ENCODE assay signal across 15 cellular contexts in the genomic region with DNA sequence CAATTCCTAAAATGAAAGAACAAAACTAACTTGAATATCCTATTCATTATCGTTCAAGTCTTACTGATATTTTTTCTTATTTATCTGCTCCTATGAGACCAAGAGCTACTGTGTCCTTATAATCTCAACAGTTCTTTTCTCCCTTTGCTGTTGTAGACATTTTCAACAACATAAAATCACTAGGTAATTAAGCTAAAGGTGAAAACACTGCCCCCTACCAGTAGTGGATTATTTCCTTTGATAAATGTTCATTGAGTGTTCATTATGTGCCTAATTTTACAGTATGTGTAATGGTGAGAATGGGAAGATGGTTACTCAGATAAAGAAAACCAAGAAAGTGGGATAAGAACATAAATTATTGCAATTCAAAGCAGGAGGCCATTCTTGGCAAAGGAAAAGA. TPM values are rescaled to one million over a fixed set of nuclear protein-coding genes. Genes with fewer than 3 reads are reported as not detected.
A peak's percentile ranks its signal among the peaks of the same experiment; 100 is the strongest.
DNase-seq lines count a peak whose midpoint lies in the region; FAIRE-seq and TF ChIP-seq lines count a peak whose summit lies in the region.
"Had no signal": no experiment of that assay in that cellular context is flagged by ENCODE, and none has a peak within 500 bp of the region (broad histone marks: within the 10 kb centered on the region; RNA-seq: fewer than 3 reads in every experiment).

No MANE protein-coding gene starts in this region.

- POLR2A ChIA-PET in AG04449 (lab: Yijun Ruan, JAX) (no interaction called here), HEK293T (lab: Yijun Ruan, JAX) (no interaction called here)

- no peak for DNase-seq in AG04449 (ENCODE audit: low read depth, low spot score)
- no peak for DNase-seq in H9
- no peak for DNase-seq in keratinocyte (ENCODE audit: low read depth, low spot score)
- no peak for DNase-seq in sigmoid colon
- no peak for DNase-seq in nephron progenitor cell
- DNase-seq in cortex of kidney (lab: John Stamatoyannopoulos, UW): no peak
- no peak for DNase-seq in HEK293T (ENCODE audit: extremely low spot score)
- DNase-seq: activated CD4-positive, alpha-beta T cell treated with anti-CD3 and anti-CD28 coated beads for 48 hours; dorsolateral prefrontal cortex; naive B cell; stimulated activated CD4-positive, alpha-beta T cell treated with anti-CD3 and anti-CD28 coated beads, Interleukin-15, amount 100 ng/mL, for 24 hours had no signal

- H3K4me2 ChIP-seq in H9 (ENCODE audit: insufficient read depth, insufficient read length, low read length) (no peak overlapping the region), keratinocyte (ENCODE audit: control insufficient read depth, extremely low read depth, insufficient read depth, low read depth, low read length) (no peak overlapping the region)

- H3K9ac ChIP-seq in H9 (ENCODE audit: extremely low read depth, insufficient read length, low read length) (no peak overlapping the region), keratinocyte (ENCODE audit: control insufficient read depth, extremely low read depth, insufficient read depth, low read length) (no peak overlapping the region)

- no peak overlapping the region for H4K8ac ChIP-seq in H9 (replicated peaks; ENCODE audit: insufficient read length, low read depth, low read length)

- H3K79me2 ChIP-seq in H9 (ENCODE audit: insufficient read depth, low read length) (no peaks in the 10 kb centered on the region), keratinocyte (ENCODE audit: control insufficient read depth, insufficient read depth, low read length) (no peaks in the 10 kb centered on the region)

- H3T11ph ChIP-seq in H9 (ENCODE audit: low read length): no peak overlapping the region

- H3K27me3 ChIP-seq in H9 (ENCODE audit: insufficient read depth, low read length): no peaks in the 10 kb centered on the region
- H3K27me3 ChIP-seq in keratinocyte (ENCODE audit: control insufficient read depth, extremely low read depth, insufficient read depth, low read length): no peaks in the 10 kb centered on the region
- H3K27me3 ChIP-seq in sigmoid colon: no peaks in the 10 kb centered on the region
- H3K27me3 ChIP-seq: SJSA1 had no signal

- H3K27me3 Mint-ChIP-seq in H9 (ENCODE audit: low read depth): peaks cover 2% of the 10 kb centered on the region; the same call in 1 of the 2 replicates
- H3K27me3 Mint-ChIP-seq in nephron progenitor cell (ENCODE audit: low read depth, poor library complexity): peaks cover 9% of the 10 kb centered on the region
- H3K27me3 Mint-ChIP-seq: naive B cell had no signal

- H3K4me3 Mint-ChIP-seq in H9 (no peak overlapping the region), nephron progenitor cell (no peak overlapping the region)
- H3K4me3 Mint-ChIP-seq: naive B cell; stimulated activated effector memory CD8-positive, alpha-beta T cell treated with anti-CD3 and anti-CD28 coated beads, Interleukin-12 subunit alpha, Interleukin-12 subunit beta, amount 100 ng/mL, for 72 hours had no signal

- no peak overlapping the region for H2BK5ac ChIP-seq in H9 (ENCODE audit: insufficient read length, low read length)

- H2AK5ac ChIP-seq in H9 (ENCODE audit: insufficient read length, low read length): no peak overlapping the region

- FAIRE-seq in TTC549 (lab: Jason Lieb, UNC) (peak; percentile 9), keratinocyte (lab: Jason Lieb, UNC) (peak; percentile 17)
- FAIRE-seq: GM12891 had no signal

- no peak overlapping the region for H3K14ac ChIP-seq in H9 (ENCODE audit: insufficient read depth, low read length)

- H3K9me3 ChIP-seq in H9 (ENCODE audit: control insufficient read depth, low read depth, low read length) (no peaks in the 10 kb centered on the region), keratinocyte (ENCODE audit: control insufficient read depth, low read depth, low read length) (no peaks in the 10 kb centered on the region), sigmoid colon (peaks cover 0 to 4% (median 1%) of the 10 kb centered on the region in 4 donors)
- H3K9me3 ChIP-seq: SJSA1 had no signal

- no peak overlapping the region for H3K27ac ChIP-seq in H9 (ENCODE audit: insufficient read length, low read depth, low read length)
- no peak overlapping the region for H3K27ac ChIP-seq in keratinocyte (ENCODE audit: control insufficient read depth, insufficient read depth, low read length)
- no peak overlapping the region for H3K27ac ChIP-seq in sigmoid colon
- H3K27ac ChIP-seq: dorsolateral prefrontal cortex, SJSA1 had no signal

- H2BK15ac ChIP-seq in H9 (ENCODE audit: low read depth, low read length): no peak overlapping the region

- H3K36me3 Mint-ChIP-seq in H9 (ENCODE audit: insufficient read depth in 1 of 3, low read depth in 3 of 3): 0 out of 7 replicates have a peak, but pooled peaks cover 0 to 1% (median 0%) of the 10 kb centered on the region in 3 experiments
- no peaks in the 10 kb centered on the region for H3K36me3 Mint-ChIP-seq in nephron progenitor cell (ENCODE audit: low read depth)
- H3K36me3 Mint-ChIP-seq: naive B cell; stimulated activated effector memory CD8-positive, alpha-beta T cell treated with anti-CD3 and anti-CD28 coated beads, Interleukin-12 subunit alpha, Interleukin-12 subunit beta, amount 100 ng/mL, for 72 hours had no signal

- H2BK20ac ChIP-seq in H9 (ENCODE audit: low read depth, low read length, poor library complexity, severe bottlenecking): no peak overlapping the region

- intact Hi-C loops in sigmoid colon (cut with DNase I): no loop called here

- H3K4ac ChIP-seq in H9 (ENCODE audit: low read depth, low read length): no peak overlapping the region

- no CpG with 5 or more reads among the region's 1 CpG for WGBS in H9 (ENCODE audit: extremely low coverage, insufficient read length, low lambda C conversion rate)
- WGBS in sigmoid colon, 2 donors: 87 to 94% methylated on average over 1 of the region's 1 CpG

- CTCF ChIA-PET in AG04449 (lab: Yijun Ruan, JAX) (interaction anchor here (0.9 to 1.2 kb wide), 4 partner anchors 10 to 522 kb away, joined by 3 to 4 read pairs (median 3); no protein-coding TSS in a partner anchor), HEK293T (lab: Yijun Ruan, JAX) (no interaction called here)

- no peak overlapping the region for H3K23ac ChIP-seq in H9 (ENCODE audit: insufficient read length, low read depth, low read length)

- no peak for TF ChIP-seq EP300 in sigmoid colon (IDR thresholded peaks at IDR 0.05)

- no peaks in the 10 kb centered on the region for H3K4me1 ChIP-seq in H9 (ENCODE audit: insufficient read depth, low read length)
- H3K4me1 ChIP-seq in keratinocyte (ENCODE audit: control insufficient read depth, extremely low read depth, insufficient read depth, low read length): no peaks in the 10 kb centered on the region
- no peaks in the 10 kb centered on the region for H3K4me1 ChIP-seq in sigmoid colon

- H3K4me1 Mint-ChIP-seq in H9: peaks cover 0 to 5% of the 10 kb centered on the region in 2 experiments; a peak in 1 of 4 replicates
- H3K4me1 Mint-ChIP-seq in nephron progenitor cell: peaks cover 17% of the 10 kb centered on the region
- H3K4me1 Mint-ChIP-seq: naive B cell; stimulated activated effector memory CD8-positive, alpha-beta T cell treated with anti-CD3 and anti-CD28 coated beads, Interleukin-12 subunit alpha, Interleukin-12 subunit beta, amount 100 ng/mL, for 72 hours had no signal

- no peaks in the 10 kb centered on the region for H3K79me1 ChIP-seq in H9 (ENCODE audit: insufficient read depth, low read depth, low read length, poor library complexity, severe bottlenecking)

- H4K20me1 ChIP-seq in H9 (ENCODE audit: control insufficient read depth, insufficient read depth, insufficient read length): no peaks in the 10 kb centered on the region
- H4K20me1 ChIP-seq in keratinocyte (ENCODE audit: control insufficient read depth, extremely low read depth, insufficient read depth, low read length): no peaks in the 10 kb centered on the region

- no peak overlapping the region for H4K91ac ChIP-seq in H9 (ENCODE audit: insufficient read length, low read depth, low read length)

- H2AFZ ChIP-seq in H9 (ENCODE audit: low read length) (no peak overlapping the region), keratinocyte (ENCODE audit: control insufficient read depth, low read length) (no peak overlapping the region)

- no peaks in the 10 kb centered on the region for H3K36me3 ChIP-seq in keratinocyte (ENCODE audit: control insufficient read depth in 2 of 2, extremely low read depth in 1 of 2, insufficient read depth in 2 of 2, low read length in 2 of 2)
- H3K36me3 ChIP-seq in sigmoid colon: no peaks in the 10 kb centered on the region
- H3K36me3 ChIP-seq: SJSA1 had no signal

- H3K23me2 ChIP-seq in H9 (ENCODE audit: insufficient read length, low read depth, low read length, poor library complexity, severe bottlenecking): no peaks in the 10 kb centered on the region

- H3K4me3 ChIP-seq in AG04449 (ENCODE audit: low read depth, low read length) (no peak overlapping the region), keratinocyte (ENCODE audit: control insufficient read depth in 2 of 3, extremely low read depth in 1 of 3, insufficient read depth in 2 of 3, low read depth in 1 of 3, low read length in 3 of 3) (no peak overlapping the region), sigmoid colon (no peak overlapping the region)
- H3K4me3 ChIP-seq: dorsolateral prefrontal cortex, SJSA1 had no signal

- H3K9me1 ChIP-seq in keratinocyte (ENCODE audit: control insufficient read depth, extremely low read depth, insufficient read depth, low read length): no peaks in the 10 kb centered on the region

- H2BK12ac ChIP-seq in H9 (ENCODE audit: insufficient read length, low read depth, low read length): no peak overlapping the region

- H3K27ac Mint-ChIP-seq in H9 (no peak overlapping the region), nephron progenitor cell (no peak overlapping the region)
- H3K27ac Mint-ChIP-seq: naive B cell; stimulated activated effector memory CD8-positive, alpha-beta T cell treated with anti-CD3 and anti-CD28 coated beads, Interleukin-12 subunit alpha, Interleukin-12 subunit beta, amount 100 ng/mL, for 72 hours had no signal

- no peak for TF ChIP-seq POLR2A in sigmoid colon (IDR thresholded peaks at IDR 0.05)

- no peak overlapping the region for H2BK120ac ChIP-seq in H9 (ENCODE audit: low read depth, low read length, poor library complexity, severe bottlenecking)

- no peak overlapping the region for H3K56ac ChIP-seq in H9 (ENCODE audit: insufficient read length, low read depth, low read length)

- TF ChIP-seq CTCF in AG04449 (IDR thresholded peaks at IDR 0.05; ENCODE audit: insufficient read depth, low read length, missing control alignments) (peak; percentile 8), H9 (conservative IDR thresholded peaks at IDR 0.05) (peak; percentile 60), keratinocyte (optimal IDR thresholded peaks at IDR 0.05 in 1 of 3, IDR thresholded peaks at IDR 0.05 in 1 of 3, conservative IDR thresholded peaks at IDR 0.05 in 1 of 3; ENCODE audit: extremely low read depth in 1 of 3, insufficient read depth in 2 of 3, low read length in 3 of 3) (peak in 2 of 3 experiments; percentile 29 to 42), sigmoid colon (IDR thresholded peaks at IDR 0.05) (no peak), nephron progenitor cell (IDR thresholded peaks at IDR 0.05) (no peak)

- dilution Hi-C loops in keratinocyte (cut with MboI; ENCODE audit: extremely low pct_ligation_motif_present, low sequenced_read_pairs): no loop called here

- peaks cover 0 to 2% of the 10 kb centered on the region in 2 experiments; a peak in 1 of 5 replicates for H3K9me3 Mint-ChIP-seq in H9
- peaks cover 10% of the 10 kb centered on the region for H3K9me3 Mint-ChIP-seq in nephron progenitor cell

- no peak overlapping the region for H4K5ac ChIP-seq in H9 (ENCODE audit: insufficient read length, low read depth, low read length)

- no peak overlapping the region for H3K18ac ChIP-seq in H9 (ENCODE audit: insufficient read length, low read depth, low read length)

RNA-seq across cellular contexts. Expression of gene PAPPA, which starts 41.4 kb away (rescaled TPM):
- total RNA-seq in H9 (2021) (0.17 and 0.29 TPM in 2 replicates), sigmoid colon (1 to 10 TPM; 3.6 to 6.6 (median 4.6) TPM)
- polyA plus RNA-seq in keratinocyte (0.39 to 2.6 TPM (median 0.77 TPM) in 3 replicates), sigmoid colon (under 1 TPM; under 0.01 to 0.63 (median 0.23) TPM)
- 0.07 TPM for polyA plus RNA-seq in keratinocyte (2011; ENCODE audit: low read depth)
- 0.45 and 0.60 TPM in 2 replicates for polyA plus RNA-seq in keratinocyte (2011; cell fraction: cytosol; rRNA removed)
- polyA plus RNA-seq in keratinocyte (2011; cell fraction: nucleus; rRNA removed): 2.5 and 2.6 TPM in 2 replicates
- 0.04 and 1.9 TPM in 2 replicates for polyA plus RNA-seq in keratinocyte (2012; ENCODE audit: low replicate concordance)
- polyA minus RNA-seq in keratinocyte: 2.3 to 10.1 TPM (median 3.2 TPM) in 3 replicates
- 1.2 TPM for polyA minus RNA-seq in keratinocyte (2011; cell fraction: cytosol; rRNA and poly(A)+ RNA removed)
- 5.8 and 8.8 TPM in 2 replicates for polyA minus RNA-seq in keratinocyte (2011; cell fraction: nucleus; rRNA and poly(A)+ RNA removed)

Comparison
In these comparisons a context has a peak if more than half of its experiments do, and no peak if none do; other contexts are left out.
1. CTCF ChIP-seq: peak in AG04449 (single experiment), H9 (single experiment) and keratinocyte (2 of 3); none in sigmoid colon (0 of 4) and nephron progenitor cell (single experiment).